ENCODE assay signal across 1 cellular context in genomic region chr9:128203024-128203841, GRCh38.
TF ChIP-seq lines count a peak whose summit lies in the region.

Gene DNM1, plus strand, starts transcription at chr9:128203379. Its CDS starts 92 bp downstream, at chr9:128203471.

TF ChIP-seq in HEK293, 187 proteins besides CTCF, POLR2A, EP300 and RAD21 (continued from another document and continues in another):
- TF ChIP-seq ZNF362 (tag by site-specific recombination; IDR thresholded peaks at IDR 0.05): no peak
- TF ChIP-seq KLF17 (tag by site-specific recombination; IDR thresholded peaks at IDR 0.05): no peak
- no peak for TF ChIP-seq SP2 (tag by site-specific recombination; IDR thresholded peaks at IDR 0.05)
- TF ChIP-seq ZNF155 (tag by site-specific recombination; IDR thresholded peaks at IDR 0.05): no peak
- no peak for TF ChIP-seq GLI2 (tag by site-specific recombination; IDR thresholded peaks at IDR 0.05; ENCODE audit: borderline replicate concordance, low read depth)
- TF ChIP-seq ZNF23 (tag by site-specific recombination; IDR thresholded peaks at IDR 0.05; ENCODE audit: borderline replicate concordance): no peak
- no peak for TF ChIP-seq ZNF394 (tag by site-specific recombination; IDR thresholded peaks at IDR 0.05; ENCODE audit: borderline replicate concordance)
- peak; percentile 67 for TF ChIP-seq ZBTB26 (tag by site-specific recombination; optimal IDR thresholded peaks at IDR 0.05)
- TF ChIP-seq ZNF138 (tag by site-specific recombination; IDR thresholded peaks at IDR 0.05; ENCODE audit: borderline replicate concordance): no peak
- TF ChIP-seq ZNF19 (tag by site-specific recombination; IDR thresholded peaks at IDR 0.05; ENCODE audit: low read depth): no peak
- no peak for TF ChIP-seq ZNF473 (tag by site-specific recombination; IDR thresholded peaks at IDR 0.05)
- TF ChIP-seq ZNF629 (tag by site-specific recombination; IDR thresholded peaks at IDR 0.05): peak; percentile 60
- TF ChIP-seq BCL11A (tag by site-specific recombination; IDR thresholded peaks at IDR 0.05; ENCODE audit: low read depth): 0 out of 2 replicates have a peak, but pooled peaks have one; percentile 32
- TF ChIP-seq BCL11B (tag by site-specific recombination; IDR thresholded peaks at IDR 0.05; ENCODE audit: low read depth): no peak
- TF ChIP-seq TRIM28 (IDR thresholded peaks at IDR 0.05; ENCODE audit: borderline replicate concordance, low read length): no peak
- TF ChIP-seq ZNF600 (tag by site-specific recombination; IDR thresholded peaks at IDR 0.05): peak; percentile 67
- no peak for TF ChIP-seq ZNF530 (tag by site-specific recombination; IDR thresholded peaks at IDR 0.05; ENCODE audit: low read depth)
- no peak for TF ChIP-seq BCL6B (tag by site-specific recombination; IDR thresholded peaks at IDR 0.05)
- peak; percentile 75; the same call in 1 of the 2 replicates for TF ChIP-seq ZSCAN30 (tag by site-specific recombination; IDR thresholded peaks at IDR 0.05)
- TF ChIP-seq HOXD13 (CRISPR knock-in tag; IDR thresholded peaks at IDR 0.05; ENCODE audit: borderline replicate concordance): no peak
- TF ChIP-seq ZNF76 (tag by site-specific recombination; IDR thresholded peaks at IDR 0.05; ENCODE audit: borderline replicate concordance, low read depth): peak; percentile 29; the same call in 1 of the 2 replicates
- no peak for TF ChIP-seq ZNF488 (tag by site-specific recombination; IDR thresholded peaks at IDR 0.05)
- TF ChIP-seq KLF1 (tag by site-specific recombination; IDR thresholded peaks at IDR 0.05): no peak
- TF ChIP-seq ZNF639 (tag by site-specific recombination; IDR thresholded peaks at IDR 0.05): no peak
- no peak for TF ChIP-seq ZNF37A (tag by site-specific recombination; IDR thresholded peaks at IDR 0.05)
- TF ChIP-seq ZBTB21 (tag by site-specific recombination; IDR thresholded peaks at IDR 0.05): peak; percentile 37; the same call in 1 of the 2 replicates
- no peak for TF ChIP-seq ZNF148 (tag by site-specific recombination; IDR thresholded peaks at IDR 0.05; ENCODE audit: borderline replicate concordance)
- no peak for TF ChIP-seq ZFHX2 (tag by site-specific recombination; conservative IDR thresholded peaks at IDR 0.05)
- TF ChIP-seq EGR2 (tag by site-specific recombination; IDR thresholded peaks at IDR 0.05; ENCODE audit: low read depth): no peak
- no peak for TF ChIP-seq ZNF302 (tag by site-specific recombination; IDR thresholded peaks at IDR 0.05; ENCODE audit: low read depth)
- TF ChIP-seq ZNF239 (tag by site-specific recombination; IDR thresholded peaks at IDR 0.05): no peak
- TF ChIP-seq MZF1 (tag by site-specific recombination; IDR thresholded peaks at IDR 0.05; ENCODE audit: borderline replicate concordance): no peak
- TF ChIP-seq ZBTB44 (tag by site-specific recombination; IDR thresholded peaks at IDR 0.05): peak; percentile 44; the same call in 1 of the 2 replicates
- no peak for TF ChIP-seq AEBP2 (tag by site-specific recombination; IDR thresholded peaks at IDR 0.05; ENCODE audit: borderline replicate concordance)
- no peak for TF ChIP-seq ZBTB11 (tag by site-specific recombination; conservative IDR thresholded peaks at IDR 0.05; ENCODE audit: low read depth)
- no peak for TF ChIP-seq ZNF223 (tag by site-specific recombination; IDR thresholded peaks at IDR 0.05)
- peak; percentile 42; the same call in 1 of the 2 replicates for TF ChIP-seq ZBTB6 (tag by site-specific recombination; IDR thresholded peaks at IDR 0.05)
- no peak for TF ChIP-seq ZNF423 (tag by site-specific recombination; IDR thresholded peaks at IDR 0.05)
- TF ChIP-seq ZNF513 (tag by site-specific recombination; IDR thresholded peaks at IDR 0.05): no peak
- no peak for TF ChIP-seq ZBTB48 (tag by site-specific recombination; IDR thresholded peaks at IDR 0.05)
- TF ChIP-seq ZSCAN16 (tag by site-specific recombination; IDR thresholded peaks at IDR 0.05): no peak
- no peak for TF ChIP-seq ZNF48 (tag by site-specific recombination; IDR thresholded peaks at IDR 0.05)
- TF ChIP-seq ZFP69B (tag by site-specific recombination; IDR thresholded peaks at IDR 0.05): no peak
